8 cellular contexts compared by ENCODE assay signal in genomic region chr12:124391340-124392261, GRCh38.
DNase-seq lines count a peak whose midpoint lies in the region; ATAC-seq and TF ChIP-seq lines count a peak whose summit lies in the region.

No MANE protein-coding gene starts in this region.

- H3K4me1 ChIP-seq in esophagus (ENCODE audit: control insufficient read depth in 2 of 2, insufficient read depth in 2 of 2, low read length in 1 of 2): peaks cover 11 to 23% of the 10 kb centered on the region in 2 donors
- peaks cover 35% of the 10 kb centered on the region for H3K4me1 ChIP-seq in ovary (ENCODE audit: insufficient read depth)

- H3K27me3 ChIP-seq in esophagus (ENCODE audit: control insufficient read depth in 1 of 2, insufficient read depth in 2 of 2, low read length in 2 of 2) (no peaks in the 10 kb centered on the region), ovary (no peaks in the 10 kb centered on the region)

- no peak for TF ChIP-seq POLR2A in ovary (IDR thresholded peaks at IDR 0.05)

- DNase-seq in MV-4-11 (lab: John Stamatoyannopoulos, UW): peak; percentile 93
- peak; percentile 77 for DNase-seq in activated CD8-positive, alpha-beta memory T cell treated with anti-CD3 and anti-CD28 coated beads for 24 hours
- DNase-seq in ovary: peak in 4 of 5 donors; percentile 52 to 65 (median 60)
- no peak for DNase-seq in ecto neural progenitor cell (ENCODE audit: low spot score)
- no peak for DNase-seq in NCI-H2171 (lab: John Stamatoyannopoulos, UW)

- TF ChIP-seq EP300 in ovary (IDR thresholded peaks at IDR 0.05): no peak

- TF ChIP-seq CTCF in C4-2B (conservative IDR thresholded peaks at IDR 0.05) (no peak), ovary (IDR thresholded peaks at IDR 0.05) (no peak)

- peak; percentile 51 for ATAC-seq in GM21515 (IDR thresholded peaks at IDR 0.05; ENCODE audit: unreplicated experiment)

- H3K4me3 ChIP-seq in esophagus (ENCODE audit: low read depth in 1 of 2, low read length in 2 of 2) (no peak overlapping the region), ovary (no peak overlapping the region)

- 66 to 69% methylated on average over 34 to 35 of the region's 35 CpGs for WGBS in esophagus, 2 donors
- WGBS in ovary, 3 donors: 72 to 76% (median 75%) methylated on average over 35 of the region's 35 CpGs

- peak overlapping the region; percentile 67; the same call in 1 of the 2 replicates for H3K27ac ChIP-seq in C4-2B
- peak overlapping the region; percentile 64 to 80 for H3K27ac ChIP-seq in esophagus (ENCODE audit: low read depth in 2 of 2, low read length in 1 of 2)
- peak overlapping the region in 1 of 2 donors; percentile 40 for H3K27ac ChIP-seq in ovary

- H3K9me3 ChIP-seq in esophagus (ENCODE audit: control insufficient read depth in 2 of 2, insufficient read depth in 1 of 2, low read depth in 1 of 2, low read length in 1 of 2): no peaks in the 10 kb centered on the region
- H3K9me3 ChIP-seq in ovary: no peaks in the 10 kb centered on the region

- intact Hi-C loops in ovary (cut with DNase I): no loop called here

- H3K36me3 ChIP-seq in esophagus (ENCODE audit: control insufficient read depth in 2 of 2, insufficient read depth in 2 of 2, low read length in 1 of 2): peaks cover 10 to 16% of the 10 kb centered on the region in 2 donors
- no peaks in the 10 kb centered on the region for H3K36me3 ChIP-seq in ovary

Comparison
In these comparisons a context has a peak if more than half of its experiments do, and no peak if none do; other contexts are left out.
1. DNase-seq: peak in MV-4-11 (single experiment), activated CD8-positive, alpha-beta memory T cell treated with anti-CD3 and anti-CD28 coated beads for 24 hours (single experiment) and ovary (4 of 5); none in ecto neural progenitor cell (single experiment) and NCI-H2171 (single experiment).